Comparison of ENCODE assay signal across 32 cellular contexts in genomic region chr2:82027901-82028570, GRCh38.
DNase-seq lines count a peak whose midpoint lies in the region; ATAC-seq and TF ChIP-seq lines count a peak whose summit lies in the region.
"Had no signal": no experiment of that assay in that cellular context is flagged by ENCODE, and none has a peak within 500 bp of the region (broad histone marks: within the 10 kb centered on the region; RNA-seq: fewer than 3 reads in every experiment).

No MANE protein-coding gene starts in this region.

- no peaks in the 10 kb centered on the region for H3K79me2 ChIP-seq in trophoblast cell (ENCODE audit: control insufficient read depth, insufficient read depth, low read length, poor library complexity)

- H3K9ac ChIP-seq in endodermal cell (ENCODE audit: extremely low read depth, low read length, poor library complexity, severe bottlenecking), result no peak overlapping the region
- H3K9ac ChIP-seq in trophoblast cell (ENCODE audit: low read length), result no peak overlapping the region

- H4K8ac ChIP-seq in trophoblast cell (ENCODE audit: low read depth, low read length), result no peak overlapping the region

- TF ChIP-seq CTCF in endodermal cell (conservative IDR thresholded peaks at IDR 0.05), result no peak

- H3K27me3 ChIP-seq in endodermal cell (ENCODE audit: control insufficient read depth, insufficient read depth, low read length, poor library complexity, severe bottlenecking) (no peaks in the 10 kb centered on the region), trophoblast cell (ENCODE audit: insufficient read depth, low read length) (no peaks in the 10 kb centered on the region)
- H3K27me3 ChIP-seq: heart left ventricle, Peyer's patch, sigmoid colon, stomach, tibial artery had no signal

- H2AK5ac ChIP-seq in trophoblast cell (ENCODE audit: low read length), result no peak overlapping the region

- H3K18ac ChIP-seq in trophoblast cell (ENCODE audit: low read length), result no peak overlapping the region

- ATAC-seq in HG03108 (IDR thresholded peaks at IDR 0.05; ENCODE audit: unreplicated experiment), result no peak
- ATAC-seq: CD8-positive, alpha-beta T cell; heart left ventricle had no signal

- no peaks in the 10 kb centered on the region for H3K79me1 ChIP-seq in trophoblast cell (ENCODE audit: low read length)

- H3K4me1 ChIP-seq in endodermal cell (ENCODE audit: control insufficient read depth, insufficient read depth, low read length), result no peaks in the 10 kb centered on the region
- H3K4me1 ChIP-seq in trophoblast cell (ENCODE audit: control insufficient read depth in 1 of 2, insufficient read depth in 2 of 2, low read length in 2 of 2), result no peaks in the 10 kb centered on the region
- H3K4me1 ChIP-seq: heart left ventricle, left ventricle myocardium inferior, Peyer's patch, stomach, tibial artery had no signal

- H3K14ac ChIP-seq in trophoblast cell (ENCODE audit: low read length), result no peak overlapping the region

- H4K12ac ChIP-seq in trophoblast cell (ENCODE audit: low read depth, low read length), result no peak overlapping the region

- no peak overlapping the region for H3K4me2 ChIP-seq in trophoblast cell (ENCODE audit: low read length)

- peaks cover 36% of the 10 kb centered on the region for H3K36me3 Mint-ChIP-seq in endodermal cell (ENCODE audit: low read depth)
- H3K36me3 Mint-ChIP-seq: brain; CD8-positive, alpha-beta T cell had no signal

- no peak overlapping the region for H3K4ac ChIP-seq in trophoblast cell (ENCODE audit: low read depth, low read length)

- peaks cover 71% of the 10 kb centered on the region for H3K9me3 Mint-ChIP-seq in endodermal cell

- no peak overlapping the region for H2AFZ ChIP-seq in trophoblast cell (ENCODE audit: insufficient read depth, low read length, poor library complexity)

- H3K27ac Mint-ChIP-seq in endodermal cell, result no peak overlapping the region
- H3K27ac Mint-ChIP-seq: activated T-helper 2 cell treated with anti-CD3 and anti-CD28 coated beads, Interferon-gamma antibody, Interleukin-2, Interleukin-4, amounts not matched to agents 10 μg/mL and 5 μg/mL and 100 μg/mL, durations not matched to agents 14 hours and 24 hours and 36 hours; B cell; CD8-positive, alpha-beta T cell had no signal

- H3K4me3 ChIP-seq in endodermal cell (ENCODE audit: low read length), result peak overlapping the region; percentile 74
- H3K4me3 ChIP-seq in trophoblast cell (ENCODE audit: low read depth, low read length), result no peak overlapping the region
- H3K4me3 ChIP-seq: heart left ventricle, left ventricle myocardium inferior, Peyer's patch, sigmoid colon, stomach, tibial artery had no signal

- no peak overlapping the region for H2BK120ac ChIP-seq in trophoblast cell (ENCODE audit: insufficient read depth, low read length, poor library complexity)

- H3K9me3 ChIP-seq in endodermal cell (ENCODE audit: control insufficient read depth, low read length), result peaks cover 74% of the 10 kb centered on the region
- no peaks in the 10 kb centered on the region for H3K9me3 ChIP-seq in trophoblast cell (ENCODE audit: insufficient read depth, low read depth, low read length)
- H3K9me3 ChIP-seq: Peyer's patch, tibial artery had no signal

- H3K27ac ChIP-seq in endodermal cell (ENCODE audit: low read depth, low read length) (no peak overlapping the region), trophoblast cell (ENCODE audit: low read depth, low read length) (no peak overlapping the region)
- H3K27ac ChIP-seq: heart left ventricle, left ventricle myocardium inferior, Peyer's patch, sigmoid colon, stomach, tibial artery had no signal

- 92 to 96% methylated on average over 3 to 4 of the region's 4 CpGs for WGBS in endodermal cell (ENCODE audit: insufficient coverage in 1 of 2, insufficient read length in 1 of 2), 2 experiments
- WGBS in trophoblast cell (ENCODE audit: extremely low coverage, insufficient coverage, insufficient read length), result no CpG with 5 or more reads among the region's 4 CpGs

- peaks cover 5% of the 10 kb centered on the region for H3K36me3 ChIP-seq in endodermal cell (ENCODE audit: control insufficient read depth, insufficient read depth, low read length)
- H3K36me3 ChIP-seq in trophoblast cell (ENCODE audit: control insufficient read depth in 1 of 2, insufficient read depth in 2 of 2, low read length in 2 of 2), result no peaks in the 10 kb centered on the region
- H3K36me3 ChIP-seq: heart left ventricle, left ventricle myocardium inferior, Peyer's patch, sigmoid colon, stomach, tibial artery had no signal

- peaks cover 9% of the 10 kb centered on the region for H3K4me1 Mint-ChIP-seq in endodermal cell
- H3K4me1 Mint-ChIP-seq: B cell had no signal

- no peak overlapping the region for H2BK5ac ChIP-seq in trophoblast cell (ENCODE audit: low read depth, low read length, poor library complexity)

- H4K91ac ChIP-seq in trophoblast cell (ENCODE audit: low read depth, low read length), result no peak overlapping the region

- peak; percentile 89 for DNase-seq in DMS153 treated with DMSO at 0.1 percent for 48 hours (lab: John Stamatoyannopoulos, UW; ENCODE audit: unreplicated experiment)
- DNase-seq in NCI-H1417 treated with DMSO at 0.1 percent for 48 hours (lab: John Stamatoyannopoulos, UW), result peak; percentile 29
- DNase-seq in NCI-H510A (lab: John Stamatoyannopoulos, UW), result peak; percentile 33
- no peak for DNase-seq in endodermal cell
- no peak for DNase-seq in NCI-H1436 treated with DMSO at 0.1 percent for 48 hours (lab: John Stamatoyannopoulos, UW)
- DNase-seq in activated CD8-positive, alpha-beta memory T cell treated with anti-CD3 and anti-CD28 coated beads, Interleukin-2, amount 50 U/mL, for 48 hours, result no peak
- no peak for DNase-seq in trophoblast cell
- DNase-seq: ACHN; activated CD4-positive, alpha-beta T cell treated with anti-CD3 and anti-CD28 coated beads for 48 hours; activated naive CD4-positive, alpha-beta T cell treated with anti-CD3 and anti-CD28 coated beads, Interleukin-2, amount 50 U/mL, for 16 hours; activated T-cell treated with anti-CD3 and anti-CD28 coated beads for 4 hours; amniotic stem cell; CD8-positive, alpha-beta T cell; cerebellar nuclear complex; foreskin melanocyte; H7; heart left ventricle; islet precursor cell; left ventricle myocardium inferior; MV-4-11; NCI-H526 treated with DMSO at 0.1 percent for 48 hours; Peyer's patch; posterior cingulate gyrus; sigmoid colon; stimulated activated CD4-positive, alpha-beta T cell treated with anti-CD3 and anti-CD28 coated beads, Interleukin-4, amount 100 ng/mL, for 1 hour; stomach; T-helper 9 cell; tibial artery had no signal

- H3K27me3 Mint-ChIP-seq in endodermal cell (ENCODE audit: insufficient read depth), result no peaks in the 10 kb centered on the region
- H3K27me3 Mint-ChIP-seq: B cell, brain had no signal

- H2BK12ac ChIP-seq in trophoblast cell (ENCODE audit: low read length), result no peak overlapping the region

- H3K4me3 Mint-ChIP-seq in endodermal cell, result no peak overlapping the region
- H3K4me3 Mint-ChIP-seq: B cell; brain; CD8-positive, alpha-beta T cell had no signal

- H3K23ac ChIP-seq in trophoblast cell (ENCODE audit: low read length), result no peak overlapping the region

Comparison
In these comparisons a context has a peak if more than half of its experiments do, and no peak if none do; other contexts are left out.
1. DNase-seq: peak in DMS153 treated with DMSO at 0.1 percent for 48 hours (single experiment), NCI-H1417 treated with DMSO at 0.1 percent for 48 hours (single experiment) and NCI-H510A (single experiment); none in endodermal cell (single experiment), NCI-H1436 treated with DMSO at 0.1 percent for 48 hours (single experiment), activated CD8-positive, alpha-beta memory T cell treated with anti-CD3 and anti-CD28 coated beads, Interleukin-2, amount 50 U/mL, for 48 hours (single experiment) and trophoblast cell (0 of 2).